ENCODE assay signal across 17 cellular contexts in genomic region chr17:29574732-29575510, GRCh38. TPM values are rescaled to one million over a fixed set of nuclear protein-coding genes. Genes with fewer than 3 reads are reported as not detected.
DNase-seq lines count a peak whose midpoint lies in the region; ATAC-seq and TF ChIP-seq lines count a peak whose summit lies in the region.
"Had no signal": no experiment of that assay in that cellular context is flagged by ENCODE, and none has a peak within 500 bp of the region (broad histone marks: within the 10 kb centered on the region; RNA-seq: fewer than 3 reads in every experiment).

No MANE protein-coding gene starts in this region.

- no peaks in the 10 kb centered on the region for H3K9me3 ChIP-seq in gastroesophageal sphincter
- H3K9me3 ChIP-seq: adrenal gland, tibial artery had no signal

- H3K27ac ChIP-seq in gastroesophageal sphincter = no peak overlapping the region
- H3K27ac ChIP-seq: adrenal gland, parathyroid adenoma, tibial artery had no signal

- H3K4me3 ChIP-seq in gastroesophageal sphincter = no peak overlapping the region
- H3K4me3 ChIP-seq: adrenal gland, tibial artery had no signal

- TF ChIP-seq EP300 in gastroesophageal sphincter (IDR thresholded peaks at IDR 0.05) = no peak

- TF ChIP-seq POLR2A in gastroesophageal sphincter (IDR thresholded peaks at IDR 0.05) = no peak

- no peak for ATAC-seq in activated CD8-positive, alpha-beta memory T cell treated with anti-CD3 and anti-CD28 coated beads, Interleukin-2, amount 10 ng/mL, durations not matched to agents 7 days and 5 days
- ATAC-seq in sciatic nerve (no peak), HG03108 (IDR thresholded peaks at IDR 0.05; ENCODE audit: unreplicated experiment) (no peak), gastroesophageal sphincter (no peak)

- no peak for DNase-seq in activated CD8-positive, alpha-beta memory T cell treated with anti-CD3 and anti-CD28 coated beads, Interleukin-2, amount 10 ng/mL, durations not matched to agents 7 days and 5 days
- no peak for DNase-seq in activated CD8-positive, alpha-beta memory T cell treated with anti-CD3 and anti-CD28 coated beads for 24 hours
- DNase-seq in HT-29 (ENCODE audit: low spot score) (peak; percentile 78), glutamatergic neuron (peak; percentile 16), sciatic nerve (ENCODE audit: low spot score) (peak; percentile 58), medulla oblongata (ENCODE audit: extremely low spot score) (no peak)
- DNase-seq: ACHN, cortex of kidney, DMS 273 treated with DMSO at 0.1 percent for 48 hours, Karpas-422, NCI-H1694, RPMI8226 had no signal

- no peaks in the 10 kb centered on the region for H3K27me3 ChIP-seq in gastroesophageal sphincter
- H3K27me3 ChIP-seq: adrenal gland, tibial artery had no signal

- peaks cover 0 to 75% of the 10 kb centered on the region in 2 donors for H3K36me3 ChIP-seq in gastroesophageal sphincter

- CTCF ChIA-PET in activated CD8-positive, alpha-beta memory T cell treated with anti-CD3 and anti-CD28 coated beads, Interleukin-2, amount 10 ng/mL, durations not matched to agents 7 days and 5 days (lab: Charles Lee) = interaction anchor here (1.1 to 24.4 kb wide), 5 partner anchors 10 to 356 kb away, joined by 3 to 458 read pairs (median 11); partner anchors contain the start of gene CORO6

- TF ChIP-seq CTCF in glutamatergic neuron (IDR thresholded peaks at IDR 0.05; ENCODE audit: partially characterized antibody, unreplicated experiment) = no peak
- TF ChIP-seq CTCF in gastroesophageal sphincter (IDR thresholded peaks at IDR 0.05) = no peak

- H3K4me1 Mint-ChIP-seq in activated CD8-positive, alpha-beta memory T cell treated with anti-CD3 and anti-CD28 coated beads, Interleukin-2, amount 10 ng/mL, durations not matched to agents 7 days and 5 days = peaks cover 5% of the 10 kb centered on the region
- H3K4me1 Mint-ChIP-seq in glutamatergic neuron (ENCODE audit: low read depth, unreplicated experiment) = no peaks in the 10 kb centered on the region

- H3K27ac Mint-ChIP-seq in activated CD8-positive, alpha-beta memory T cell treated with anti-CD3 and anti-CD28 coated beads, Interleukin-2, amount 10 ng/mL, durations not matched to agents 7 days and 5 days = peak overlapping the region; percentile 25
- no peak overlapping the region for H3K27ac Mint-ChIP-seq in glutamatergic neuron (ENCODE audit: unreplicated experiment)

- WGBS in gastroesophageal sphincter (ENCODE audit: low coverage in 1 of 2), 2 donors = no CpG with 5 or more reads among the region's 17 CpGs

- no peaks in the 10 kb centered on the region for H3K9me3 Mint-ChIP-seq in activated CD8-positive, alpha-beta memory T cell treated with anti-CD3 and anti-CD28 coated beads, Interleukin-2, amount 10 ng/mL, durations not matched to agents 7 days and 5 days (ENCODE audit: low read depth)
- H3K9me3 Mint-ChIP-seq in glutamatergic neuron (ENCODE audit: unreplicated experiment) = no peaks in the 10 kb centered on the region

- no peak overlapping the region for H3K4me3 Mint-ChIP-seq in activated CD8-positive, alpha-beta memory T cell treated with anti-CD3 and anti-CD28 coated beads, Interleukin-2, amount 10 ng/mL, durations not matched to agents 7 days and 5 days
- H3K4me3 Mint-ChIP-seq in glutamatergic neuron (ENCODE audit: unreplicated experiment) = no peak overlapping the region

- intact Hi-C loops in sciatic nerve (cut with DNase I) = no loop called here

- peaks cover 17% of the 10 kb centered on the region for H3K36me3 Mint-ChIP-seq in activated CD8-positive, alpha-beta memory T cell treated with anti-CD3 and anti-CD28 coated beads, Interleukin-2, amount 10 ng/mL, durations not matched to agents 7 days and 5 days
- no peaks in the 10 kb centered on the region for H3K36me3 Mint-ChIP-seq in glutamatergic neuron (ENCODE audit: unreplicated experiment)

- no peaks in the 10 kb centered on the region for H3K27me3 Mint-ChIP-seq in activated CD8-positive, alpha-beta memory T cell treated with anti-CD3 and anti-CD28 coated beads, Interleukin-2, amount 10 ng/mL, durations not matched to agents 7 days and 5 days
- H3K27me3 Mint-ChIP-seq in glutamatergic neuron (ENCODE audit: unreplicated experiment) = peaks cover 16% of the 10 kb centered on the region

- H3K4me1 ChIP-seq in gastroesophageal sphincter = peaks cover 0 to 53% (median 15%) of the 10 kb centered on the region in 3 donors
- H3K4me1 ChIP-seq: parathyroid adenoma had no signal

RNA-seq across cellular contexts. Expression of gene TP53I13, which starts 6.4 kb away (rescaled TPM):
- 100 to 1,000 TPM in 1 of 2 experiments, 10 to 100 TPM in 1; 97.0 to 131 TPM for total RNA-seq in activated CD8-positive, alpha-beta memory T cell treated with anti-CD3 and anti-CD28 coated beads, Interleukin-2, amount 10 ng/mL, durations not matched to agents 7 days and 5 days
- 118 and 141 TPM in 2 replicates for total RNA-seq in HT-29 (2014; rRNA removed; shearing (Covaris generic))
- total RNA-seq in glutamatergic neuron (ENCODE audit: unreplicated experiment) (14.3 TPM), sciatic nerve (39.9 TPM), gastroesophageal sphincter (10 to 100 TPM; 41.5 to 57.3 (median 52.1) TPM)

RNA-seq across cellular contexts. Expression of gene ABHD15, which starts 8.1 kb away (rescaled TPM):
- 10 to 100 TPM; 20.0 to 20.3 TPM for total RNA-seq in activated CD8-positive, alpha-beta memory T cell treated with anti-CD3 and anti-CD28 coated beads, Interleukin-2, amount 10 ng/mL, durations not matched to agents 7 days and 5 days
- total RNA-seq in HT-29 (2014; rRNA removed; shearing (Covaris generic)) = 20.6 and 25.5 TPM in 2 replicates
- 2.5 TPM for total RNA-seq in glutamatergic neuron (ENCODE audit: unreplicated experiment)
- 11.1 TPM for total RNA-seq in sciatic nerve
- total RNA-seq in gastroesophageal sphincter = 10 to 100 TPM in 3 of 4 donors, 1 to 10 TPM in 1; 5.4 to 12.6 (median 11.1) TPM

RNA-seq across cellular contexts. Expression of gene GIT1, which starts 14.5 kb away (rescaled TPM):
- 10 to 100 TPM; 69.5 to 79.5 TPM for total RNA-seq in activated CD8-positive, alpha-beta memory T cell treated with anti-CD3 and anti-CD28 coated beads, Interleukin-2, amount 10 ng/mL, durations not matched to agents 7 days and 5 days
- total RNA-seq in HT-29 (2014; rRNA removed; shearing (Covaris generic)) = 52.2 and 56.3 TPM in 2 replicates
- total RNA-seq in glutamatergic neuron (ENCODE audit: unreplicated experiment) = 46.7 TPM
- 93.8 TPM for total RNA-seq in sciatic nerve
- 10 to 100 TPM; 30.4 to 47.8 (median 35.8) TPM for total RNA-seq in gastroesophageal sphincter

RNA-seq across cellular contexts. Expression of gene ANKRD13B, which starts 18.0 kb away (rescaled TPM):
- total RNA-seq in activated CD8-positive, alpha-beta memory T cell treated with anti-CD3 and anti-CD28 coated beads, Interleukin-2, amount 10 ng/mL, durations not matched to agents 7 days and 5 days = 10 to 100 TPM; 15.6 to 20.1 TPM
- total RNA-seq in HT-29 (2014; rRNA removed; shearing (Covaris generic)) = 26.6 and 28.0 TPM in 2 replicates
- total RNA-seq in glutamatergic neuron (ENCODE audit: unreplicated experiment) (123 TPM), sciatic nerve (22.4 TPM), gastroesophageal sphincter (10 to 100 TPM in 2 of 4 donors, 1 to 10 TPM in 2; 4.4 to 22.8 (median 10.0) TPM)

RNA-seq across cellular contexts. Expression of gene CORO6, which starts 47.8 kb away (rescaled TPM):
- total RNA-seq in activated CD8-positive, alpha-beta memory T cell treated with anti-CD3 and anti-CD28 coated beads, Interleukin-2, amount 10 ng/mL, durations not matched to agents 7 days and 5 days = 1 to 10 TPM; 2.7 to 7.0 TPM
- total RNA-seq in HT-29 (2014; rRNA removed; shearing (Covaris generic)) = 0.25 and 0.26 TPM in 2 replicates
- 1.4 TPM for total RNA-seq in glutamatergic neuron (ENCODE audit: unreplicated experiment)
- total RNA-seq in sciatic nerve = 21.5 TPM
- total RNA-seq in gastroesophageal sphincter = 100 to 1,000 TPM in 1 of 4 donors, 10 to 100 TPM in 3; 18.1 to 138 (median 39.4) TPM

Comparison
In these comparisons a context has a peak if more than half of its experiments do, and no peak if none do; other contexts are left out.
1. DNase-seq: peak in HT-29 (single experiment), glutamatergic neuron (single experiment) and sciatic nerve (single experiment); none in activated CD8-positive, alpha-beta memory T cell treated with anti-CD3 and anti-CD28 coated beads, Interleukin-2, amount 10 ng/mL, durations not matched to agents 7 days and 5 days (single experiment), activated CD8-positive, alpha-beta memory T cell treated with anti-CD3 and anti-CD28 coated beads for 24 hours (single experiment) and medulla oblongata (single experiment).